Comparison of ENCODE assay signal across 1 cellular context in genomic region chr19:4134351-4134750, GRCh38.
TF ChIP-seq lines count a peak whose summit lies in the region.

No MANE protein-coding gene starts in this region.

TF ChIP-seq in SK-N-SH, 30 proteins besides CTCF, POLR2A, EP300 and RAD21 (continued from another document):
- TF ChIP-seq, protein P1, sequence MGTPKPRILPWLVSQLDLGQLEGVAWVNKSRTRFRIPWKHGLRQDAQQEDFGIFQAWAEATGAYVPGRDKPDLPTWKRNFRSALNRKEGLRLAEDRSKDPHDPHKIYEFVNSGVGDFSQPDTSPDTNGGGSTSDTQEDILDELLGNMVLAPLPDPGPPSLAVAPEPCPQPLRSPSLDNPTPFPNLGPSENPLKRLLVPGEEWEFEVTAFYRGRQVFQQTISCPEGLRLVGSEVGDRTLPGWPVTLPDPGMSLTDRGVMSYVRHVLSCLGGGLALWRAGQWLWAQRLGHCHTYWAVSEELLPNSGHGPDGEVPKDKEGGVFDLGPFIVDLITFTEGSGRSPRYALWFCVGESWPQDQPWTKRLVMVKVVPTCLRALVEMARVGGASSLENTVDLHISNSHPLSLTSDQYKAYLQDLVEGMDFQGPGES (IDR thresholded peaks at IDR 0.05; ENCODE audit: low read depth, low read length): no peak
